In the genomic region with DNA sequence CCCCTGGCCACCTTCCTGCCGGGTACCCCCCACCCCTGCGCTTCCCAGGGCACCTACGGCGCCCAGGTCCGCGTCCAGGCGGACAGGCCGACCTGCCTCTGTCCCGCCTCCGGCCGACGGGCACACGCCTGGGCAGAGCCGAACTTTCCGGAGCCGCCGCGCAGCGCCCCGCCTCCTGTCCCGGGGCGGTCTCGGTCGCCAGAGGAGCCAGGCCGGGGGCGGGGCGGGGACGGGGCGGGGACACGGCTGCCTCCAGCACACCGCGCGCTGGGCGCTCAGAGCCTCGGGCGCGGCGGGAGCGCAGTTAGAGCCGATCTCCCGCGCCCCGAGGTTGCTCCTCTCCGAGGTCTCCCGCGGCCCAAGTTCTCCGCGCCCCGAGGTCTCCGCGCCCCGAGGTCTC, we compare ENCODE assay signal across 8 cellular contexts.
DNase-seq lines count a peak whose midpoint lies in the region; ATAC-seq and TF ChIP-seq lines count a peak whose summit lies in the region.
"Not testable (repeated sequence)": the region's sequence is repeated elsewhere in the genome, so short reads cannot be mapped to it uniquely, and the experiment has no call there.

No MANE protein-coding gene starts in this region.

- POLR2A ChIA-PET in WTC11 (lab: Charles Lee) = not testable (repeated sequence)

- not testable (repeated sequence) for H3K36me3 Mint-ChIP-seq in WTC11; effector memory CD8-positive, alpha-beta T cell (ENCODE audit: insufficient read depth)

- not testable (repeated sequence) for H3K27me3 Mint-ChIP-seq in WTC11 (ENCODE audit: low read depth); effector memory CD8-positive, alpha-beta T cell; stimulated activated naive CD8-positive, alpha-beta T cell treated with anti-CD3 and anti-CD28 coated beads, Interleukin-15, amount 100 ng/mL, for 72 hours

- H3K27ac Mint-ChIP-seq in WTC11; effector memory CD8-positive, alpha-beta T cell; stimulated activated naive CD8-positive, alpha-beta T cell treated with anti-CD3 and anti-CD28 coated beads, Interleukin-15, amount 100 ng/mL, for 72 hours: not testable (repeated sequence)

- not testable (repeated sequence) for H3K36me3 ChIP-seq in lung (ENCODE audit: control insufficient read depth in 2 of 2, insufficient read depth in 2 of 2, low read length in 2 of 2)

- not testable (repeated sequence) for H3K9me3 Mint-ChIP-seq in WTC11; effector memory CD8-positive, alpha-beta T cell; stimulated activated naive CD8-positive, alpha-beta T cell treated with anti-CD3 and anti-CD28 coated beads, Interleukin-15, amount 100 ng/mL, for 72 hours

- CTCF ChIA-PET in WTC11 (lab: Charles Lee) = not testable (repeated sequence)

- H3K4me1 ChIP-seq in lung (ENCODE audit: control insufficient read depth in 2 of 2, insufficient read depth in 2 of 2, low read length in 2 of 2) = not testable (repeated sequence)

- not testable (repeated sequence) for H3K4me1 Mint-ChIP-seq in WTC11; effector memory CD8-positive, alpha-beta T cell (ENCODE audit: low read depth in 2 of 2); stimulated activated naive CD8-positive, alpha-beta T cell treated with anti-CD3 and anti-CD28 coated beads, Interleukin-15, amount 100 ng/mL, for 72 hours

- not testable (repeated sequence) for DNase-seq in WTC11 (ENCODE audit: low spot score); effector memory CD8-positive, alpha-beta T cell; lung (ENCODE audit: low spot score); stimulated activated naive CD8-positive, alpha-beta T cell treated with anti-CD3 and anti-CD28 coated beads, Interleukin-15, amount 100 ng/mL, for 72 hours

- no CpG with 5 or more reads among the region's 52 CpGs for WGBS in lung, 2 donors

- not testable (repeated sequence) for H3K27me3 ChIP-seq in lung (ENCODE audit: control insufficient read depth, insufficient read depth)

- H3K4me3 Mint-ChIP-seq in WTC11; effector memory CD8-positive, alpha-beta T cell; stimulated activated naive CD8-positive, alpha-beta T cell treated with anti-CD3 and anti-CD28 coated beads, Interleukin-15, amount 100 ng/mL, for 72 hours: not testable (repeated sequence)

- peak; percentile 23 for ATAC-seq in GM18520 (IDR thresholded peaks at IDR 0.05; ENCODE audit: unreplicated experiment)
- ATAC-seq in GM21390 (IDR thresholded peaks at IDR 0.05; ENCODE audit: unreplicated experiment) = peak; percentile 40
- ATAC-seq in HG02642 (IDR thresholded peaks at IDR 0.05; ENCODE audit: poor library complexity, unreplicated experiment) = peak; percentile 43
- peak; percentile 40 for ATAC-seq in HG03280 (IDR thresholded peaks at IDR 0.05; ENCODE audit: unreplicated experiment)
- peak; percentile 43 for ATAC-seq in WTC11
- peak; percentile 46 for ATAC-seq in effector memory CD8-positive, alpha-beta T cell (replicated peaks)
- peak; percentile 83 for ATAC-seq in lung (ENCODE audit: insufficient read depth, low FRiP score)
- ATAC-seq in stimulated activated naive CD8-positive, alpha-beta T cell treated with anti-CD3 and anti-CD28 coated beads, Interleukin-15, amount 100 ng/mL, for 72 hours = peak; percentile 53

- not testable (repeated sequence) for H3K4me3 ChIP-seq in lung

- not testable (repeated sequence) for H3K9me3 ChIP-seq in lung (ENCODE audit: control insufficient read depth in 2 of 2, insufficient read depth in 1 of 2, low read length in 1 of 2)

- not testable (repeated sequence) for H3K27ac ChIP-seq in lung (ENCODE audit: low read depth in 1 of 2, low read length in 1 of 2)

- TF ChIP-seq CTCF in WTC11 (IDR thresholded peaks at IDR 0.05); lung (IDR thresholded peaks at IDR 0.05; ENCODE audit: control extremely low read depth, extremely low read depth): not testable (repeated sequence)

Comparison
In these comparisons a context has a peak if more than half of its experiments do, and no peak if none do; other contexts are left out.
1. ATAC-seq: peak in every context shown above with its lines; median percentile 83 in lung; 53 in stimulated activated naive CD8-positive, alpha-beta T cell treated with anti-CD3 and anti-CD28 coated beads, Interleukin-15, amount 100 ng/mL, for 72 hours; 46 in effector memory CD8-positive, alpha-beta T cell; 43 in HG02642; 43 in WTC11; 40 in GM21390; 40 in HG03280; 23 in GM18520.